17 cellular contexts compared by ENCODE assay signal in genomic region chr17:36697907-36698526, GRCh38.
DNase-seq lines count a peak whose midpoint lies in the region; ATAC-seq and TF ChIP-seq lines count a peak whose summit lies in the region.
"Had no signal": no experiment of that assay in that cellular context is flagged by ENCODE, and none has a peak within 500 bp of the region (broad histone marks: within the 10 kb centered on the region; RNA-seq: fewer than 3 reads in every experiment).

No MANE protein-coding gene starts in this region.

- H3K27me3 ChIP-seq in cardiac muscle cell (peaks cover 36% of the 10 kb centered on the region), SJCRH30 (no peaks in the 10 kb centered on the region), testis (no peaks in the 10 kb centered on the region)
- H3K27me3 ChIP-seq: right atrium auricular region had no signal

- no peak overlapping the region for H3K4me3 ChIP-seq in cardiac muscle cell
- H3K4me3 ChIP-seq in SJCRH30: no peak overlapping the region
- H3K4me3 ChIP-seq in fibroblast of pulmonary artery (replicated peaks; ENCODE audit: low read depth, low read length): no peak overlapping the region
- H3K4me3 ChIP-seq in testis: no peak overlapping the region
- H3K4me3 ChIP-seq: right atrium auricular region had no signal

- no peak overlapping the region for H3K27ac ChIP-seq in cardiac muscle cell
- H3K27ac ChIP-seq in SJCRH30: no peak overlapping the region
- no peak overlapping the region for H3K27ac ChIP-seq in testis
- H3K27ac ChIP-seq: neutrophil, right atrium auricular region had no signal

- 26 to 33% methylated on average over 15 of the region's 15 CpGs for WGBS in testis, 2 donors

- intact Hi-C loops in left cardiac atrium (cut with DNase I): no loop called here
- intact Hi-C loops in testis (cut with DNase I; ENCODE audit: low total_unique reads): no loop called here

- no peaks in the 10 kb centered on the region for H3K36me3 ChIP-seq in cardiac muscle cell
- no peaks in the 10 kb centered on the region for H3K36me3 ChIP-seq in SJCRH30
- no peaks in the 10 kb centered on the region for H3K36me3 ChIP-seq in testis (ENCODE audit: low read depth, missing control alignments)
- H3K36me3 ChIP-seq: neutrophil, right atrium auricular region had no signal

- DNase-seq in cardiac muscle cell (ENCODE audit: low read depth in 1 of 2, low spot score in 1 of 2) (peak; percentile 29 to 71), left cardiac atrium (no peak), SJCRH30 (peak; percentile 36 to 70), fibroblast of pulmonary artery (ENCODE audit: low read depth) (peak; percentile 23), testis (peak; percentile 18), anterior cingulate cortex (lab: John Stamatoyannopoulos, UW) (no peak), activated gamma-delta T cell treated with Interleukin-2 at 50 U/mL for 16 hours (no peak)
- DNase-seq in stimulated activated CD4-positive, alpha-beta T cell treated with anti-CD3 and anti-CD28 coated beads, Interleukin-2, amount 100 ng/mL, for 48 hours: no peak
- DNase-seq: activated B cell treated with CpG ODN at 0.5 μM for 24 hours; activated CD8-positive, alpha-beta memory T cell treated with anti-CD3 and anti-CD28 coated beads for 24 hours; amniotic stem cell; CD8-positive, alpha-beta T cell; MM.1S; NCI-H2107; RPMI8226 had no signal

- no peak for ATAC-seq in left cardiac atrium
- ATAC-seq: CD8-positive, alpha-beta T cell had no signal

- no peaks in the 10 kb centered on the region for H3K9me3 ChIP-seq in cardiac muscle cell (ENCODE audit: low read depth)
- H3K9me3 ChIP-seq in SJCRH30 (replicated peaks): no peaks in the 10 kb centered on the region
- H3K9me3 ChIP-seq in testis: no peaks in the 10 kb centered on the region
- H3K9me3 ChIP-seq: neutrophil, right atrium auricular region had no signal

- no peak for TF ChIP-seq POLR2A in testis (IDR thresholded peaks at IDR 0.05)

- TF ChIP-seq CTCF in cardiac muscle cell (IDR thresholded peaks at IDR 0.05; ENCODE audit: low read depth, low read length): no peak
- TF ChIP-seq CTCF in fibroblast of pulmonary artery (IDR thresholded peaks at IDR 0.05; ENCODE audit: low read length, missing control alignments): no peak
- no peak for TF ChIP-seq CTCF in testis (IDR thresholded peaks at IDR 0.05)

- H3K4me1 ChIP-seq in cardiac muscle cell (ENCODE audit: low read depth) (no peaks in the 10 kb centered on the region), SJCRH30 (no peaks in the 10 kb centered on the region), testis (no peaks in the 10 kb centered on the region)
- H3K4me1 ChIP-seq: right atrium auricular region had no signal

Comparison
In these comparisons a context has a peak if more than half of its experiments do, and no peak if none do; other contexts are left out.
1. DNase-seq: peak in cardiac muscle cell (2 of 2), SJCRH30 (2 of 2), fibroblast of pulmonary artery (single experiment) and testis (single experiment); none in left cardiac atrium (single experiment), anterior cingulate cortex (0 of 58), activated gamma-delta T cell treated with Interleukin-2 at 50 U/mL for 16 hours (single experiment) and stimulated activated CD4-positive, alpha-beta T cell treated with anti-CD3 and anti-CD28 coated beads, Interleukin-2, amount 100 ng/mL, for 48 hours (0 of 2).